Comparison of ENCODE assay signal across 26 cellular contexts in the genomic region with DNA sequence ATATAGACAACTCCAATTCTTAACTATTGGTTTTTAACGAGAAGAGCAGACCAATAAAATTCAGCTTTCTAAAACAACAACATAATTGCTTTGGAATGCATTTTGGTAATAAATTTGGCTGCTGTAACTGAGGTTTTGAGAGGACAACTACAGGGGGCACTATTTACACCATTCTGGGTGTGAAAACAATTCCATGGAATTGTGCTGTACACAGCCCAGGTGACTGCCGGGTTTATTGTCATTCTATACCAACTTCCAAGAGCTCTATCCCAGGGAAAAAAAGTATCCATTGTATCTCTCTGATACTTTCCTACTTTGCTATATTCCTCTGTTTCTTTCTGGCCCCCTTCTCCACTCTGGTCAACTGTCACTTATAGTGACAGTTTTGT. TPM values are rescaled to one million over a fixed set of nuclear protein-coding genes. Genes with fewer than 3 reads are reported as not detected.
A peak's percentile ranks its signal among the peaks of the same experiment; 100 is the strongest.
DNase-seq lines count a peak whose midpoint lies in the region; ATAC-seq and TF ChIP-seq lines count a peak whose summit lies in the region.
"Had no signal": no experiment of that assay in that cellular context is flagged by ENCODE, and none has a peak within 500 bp of the region (broad histone marks: within the 10 kb centered on the region; RNA-seq: fewer than 3 reads in every experiment).

No MANE protein-coding gene starts in this region.

- no peak overlapping the region for H4K91ac ChIP-seq in mesenchymal stem cell (ENCODE audit: low read length)

- peaks cover 7% of the 10 kb centered on the region for H3K79me1 ChIP-seq in mesenchymal stem cell (replicated peaks; ENCODE audit: low read length, poor library complexity, severe bottlenecking)

- peak overlapping the region; percentile 30 for H3K4me3 ChIP-seq in left ventricle myocardium inferior
- no peak overlapping the region for H3K4me3 ChIP-seq in choroid plexus epithelial cell (ENCODE audit: low read depth, low read length)
- H3K4me3 ChIP-seq in mesenchymal stem cell (ENCODE audit: insufficient read depth in 1 of 2, low read depth in 1 of 2, low read length in 2 of 2): peak overlapping the region in 1 of 2 experiments; percentile 20
- H3K4me3 ChIP-seq in tibial artery: no peak overlapping the region
- H3K4me3 ChIP-seq: mucosa of descending colon, Peyer's patch, spleen, stomach, upper lobe of right lung had no signal

- H3K9me3 ChIP-seq in left ventricle myocardium inferior (replicated peaks) (peaks cover 5% of the 10 kb centered on the region), mesenchymal stem cell (ENCODE audit: control insufficient read depth, low read length) (no peaks in the 10 kb centered on the region), tibial artery (no peaks in the 10 kb centered on the region)
- H3K9me3 ChIP-seq: mucosa of descending colon, Peyer's patch, stomach, upper lobe of right lung had no signal

- H3K4me2 ChIP-seq in mesenchymal stem cell (ENCODE audit: low read length, poor library complexity, severe bottlenecking): no peak overlapping the region

- H3K36me3 ChIP-seq in left ventricle myocardium inferior (no peaks in the 10 kb centered on the region), mesenchymal stem cell (ENCODE audit: control insufficient read depth in 1 of 2, insufficient read depth in 2 of 2, low read depth in 1 of 2, low read length in 2 of 2) (peaks cover 3 to 27% of the 10 kb centered on the region in 2 experiments), tibial artery (no peaks in the 10 kb centered on the region)
- H3K36me3 ChIP-seq: Peyer's patch, spleen, stomach, upper lobe of right lung had no signal

- H2BK5ac ChIP-seq in mesenchymal stem cell (ENCODE audit: low read depth, low read length, poor library complexity, severe bottlenecking): no peak overlapping the region

- H3K4me1 ChIP-seq in left ventricle myocardium inferior: peaks cover 70% of the 10 kb centered on the region
- peaks cover 8% of the 10 kb centered on the region for H3K4me1 ChIP-seq in mesenchymal stem cell (ENCODE audit: control insufficient read depth, insufficient read depth, low read depth, low read length)
- H3K4me1 ChIP-seq in tibial artery: peaks cover 4 to 67% (median 41%) of the 10 kb centered on the region in 4 donors

- no peak for DNase-seq in left ventricle myocardium inferior
- DNase-seq in left ventricle myocardium superior: no peak
- no peak for DNase-seq in choroid plexus epithelial cell (ENCODE audit: low read depth)
- DNase-seq in mesenchymal stem cell: no peak
- no peak for DNase-seq in tibial artery
- no peak for DNase-seq in T-helper 2 cell treated with Interferon-gamma antibody and Interleukin-4, amounts not matched to agents 5 μg/mL and 100 μg/mL, for 36 hours (ENCODE audit: low spot score)
- DNase-seq in activated T-cell treated with anti-CD3 and anti-CD28 coated beads for 4 hours: no peak
- DNase-seq: activated CD4-positive, alpha-beta T cell treated with anti-CD3 and anti-CD28 coated beads, Interleukin-2, amount 10 ng/mL, durations not matched to agents 7 days and 5 days; activated naive CD8-positive, alpha-beta T cell treated with anti-CD3 and anti-CD28 coated beads for 36 hours; C1 segment of cervical spinal cord; DND-41; effector memory CD4-positive, alpha-beta T cell; head of caudate nucleus; mucosa of descending colon; NCI-H1417; NCI-H510A; NK-92 treated with Interleukin-12 subunit alpha and Interleukin-12 subunit beta, amount 100 ng/mL, for 24 hours; Peyer's patch; posterior cingulate gyrus; spleen; stimulated activated CD4-positive, alpha-beta T cell treated with anti-CD3 and anti-CD28 coated beads, Interleukin-4, amount 100 ng/mL, for 4 hours; stomach; upper lobe of right lung had no signal

- H3K4me1 Mint-ChIP-seq in T-helper 2 cell treated with Interferon-gamma antibody and Interleukin-4, amounts not matched to agents 5 μg/mL and 100 μg/mL, for 36 hours (ENCODE audit: low read depth): no peaks in the 10 kb centered on the region

- no peak for ATAC-seq in left ventricle myocardium superior
- ATAC-seq in HG03521 (IDR thresholded peaks at IDR 0.05; ENCODE audit: unreplicated experiment): no peak
- ATAC-seq: upper lobe of right lung had no signal

- peak overlapping the region in 1 of 2 experiments; percentile 21 for H3K18ac ChIP-seq in mesenchymal stem cell (ENCODE audit: low read depth in 1 of 2, low read length in 2 of 2)

- H3K9me3 Mint-ChIP-seq in T-helper 2 cell treated with Interferon-gamma antibody and Interleukin-4, amounts not matched to agents 5 μg/mL and 100 μg/mL, for 36 hours: no peaks in the 10 kb centered on the region

- no peak overlapping the region for H4K8ac ChIP-seq in mesenchymal stem cell (ENCODE audit: low read length)

- no peak overlapping the region for H3K9ac ChIP-seq in mesenchymal stem cell (ENCODE audit: low read length)

- WGBS in mesenchymal stem cell: 100% methylated on average over 1 of the region's 2 CpGs

- H3K4me3 Mint-ChIP-seq in T-helper 2 cell treated with Interferon-gamma antibody and Interleukin-4, amounts not matched to agents 5 μg/mL and 100 μg/mL, for 36 hours: no peak overlapping the region
- H3K4me3 Mint-ChIP-seq: activated CD4-positive, alpha-beta T cell treated with anti-CD3 and anti-CD28 coated beads, Interleukin-2, amount 10 ng/mL, durations not matched to agents 7 days and 5 days; activated naive CD8-positive, alpha-beta T cell treated with anti-CD3 and anti-CD28 coated beads for 36 hours; IgD-negative memory B cell had no signal

- H3K27ac Mint-ChIP-seq in T-helper 2 cell treated with Interferon-gamma antibody and Interleukin-4, amounts not matched to agents 5 μg/mL and 100 μg/mL, for 36 hours: no peak overlapping the region
- H3K27ac Mint-ChIP-seq: activated CD4-positive, alpha-beta T cell treated with anti-CD3 and anti-CD28 coated beads, Interleukin-2, amount 10 ng/mL, durations not matched to agents 7 days and 5 days; activated naive CD8-positive, alpha-beta T cell treated with anti-CD3 and anti-CD28 coated beads for 36 hours; IgD-negative memory B cell had no signal

- H3K23ac ChIP-seq in mesenchymal stem cell (ENCODE audit: low read length in 2 of 2): no peak overlapping the region

- H2AK5ac ChIP-seq in mesenchymal stem cell (ENCODE audit: low read length, severe bottlenecking): peak overlapping the region; percentile 6

- peaks cover 18% of the 10 kb centered on the region for H3K27me3 Mint-ChIP-seq in T-helper 2 cell treated with Interferon-gamma antibody and Interleukin-4, amounts not matched to agents 5 μg/mL and 100 μg/mL, for 36 hours (ENCODE audit: low read depth)
- H3K27me3 Mint-ChIP-seq: activated CD4-positive, alpha-beta T cell treated with anti-CD3 and anti-CD28 coated beads, Interleukin-2, amount 10 ng/mL, durations not matched to agents 7 days and 5 days; activated naive CD8-positive, alpha-beta T cell treated with anti-CD3 and anti-CD28 coated beads for 36 hours; IgD-negative memory B cell had no signal

- H3K4ac ChIP-seq in mesenchymal stem cell (ENCODE audit: low read depth in 1 of 2, low read length in 2 of 2): no peak overlapping the region

- H2BK120ac ChIP-seq in mesenchymal stem cell (ENCODE audit: low read depth, low read length): no peak overlapping the region

- H3K27me3 ChIP-seq in left ventricle myocardium inferior (ENCODE audit: low read depth) (no peaks in the 10 kb centered on the region), mesenchymal stem cell (ENCODE audit: control insufficient read depth in 1 of 2, insufficient read depth in 1 of 2, low read length in 2 of 2) (no peaks in the 10 kb centered on the region), tibial artery (no peaks in the 10 kb centered on the region)
- H3K27me3 ChIP-seq: Peyer's patch, stomach, upper lobe of right lung had no signal

- H2BK15ac ChIP-seq in mesenchymal stem cell (ENCODE audit: low read depth, poor library complexity, severe bottlenecking): no peak overlapping the region

- TF ChIP-seq CTCF in left ventricle myocardium inferior (IDR thresholded peaks at IDR 0.05; ENCODE audit: borderline replicate concordance) (no peak), choroid plexus epithelial cell (conservative IDR thresholded peaks at IDR 0.05; ENCODE audit: low read depth, low read length) (peak; percentile 21), tibial artery (IDR thresholded peaks at IDR 0.05) (no peak)

- peak overlapping the region; percentile 85 for H3K27ac ChIP-seq in left ventricle myocardium inferior (replicated peaks)
- peak overlapping the region; percentile 51 for H3K27ac ChIP-seq in mesenchymal stem cell (ENCODE audit: low read length, poor library complexity, severe bottlenecking)
- peak overlapping the region; percentile 25 to 39 for H3K27ac ChIP-seq in tibial artery
- H3K27ac ChIP-seq: spleen, upper lobe of right lung, VCaP had no signal

- no peak overlapping the region for H2AFZ ChIP-seq in mesenchymal stem cell (ENCODE audit: low read depth, low read length)

- H3K14ac ChIP-seq in mesenchymal stem cell (ENCODE audit: low read length in 2 of 2): no peak overlapping the region

- H2BK12ac ChIP-seq in mesenchymal stem cell (ENCODE audit: low read length in 2 of 2): no peak overlapping the region

- intact Hi-C loops in left ventricle myocardium inferior (cut with micrococcal nuclease) (no loop called here), left ventricle myocardium superior (cut with micrococcal nuclease) (no loop called here), tibial artery (cut with DNase I; ENCODE audit: low total_unique reads) (no loop called here)

- no peaks in the 10 kb centered on the region for H3K36me3 Mint-ChIP-seq in T-helper 2 cell treated with Interferon-gamma antibody and Interleukin-4, amounts not matched to agents 5 μg/mL and 100 μg/mL, for 36 hours (ENCODE audit: low read depth)

RNA-seq across cellular contexts. Expression of a gene that starts 38.4 kb away (rescaled TPM):
- total RNA-seq in left ventricle myocardium inferior: 17.8 TPM
- total RNA-seq in left ventricle myocardium superior: 24.1 TPM
- polyA plus RNA-seq in mesenchymal stem cell (2013, experiment 1 of 2): 30.0 TPM
- 28.7 TPM for polyA plus RNA-seq in mesenchymal stem cell (2013, experiment 2 of 2)

Comparison
In these comparisons a context has a peak if more than half of its experiments do, and no peak if none do; other contexts are left out.
1. H3K27ac ChIP-seq: peak in every context shown above with its lines; median percentile 85 in left ventricle myocardium inferior; 51 in mesenchymal stem cell; 32 in tibial artery.